Comparison of ENCODE assay signal across 7 cellular contexts in genomic region chr12:44763021-44763420, GRCh38.
"Had no signal": no experiment of that assay in that cellular context is flagged by ENCODE, and none has a peak within 500 bp of the region (broad histone marks: within the 10 kb centered on the region; RNA-seq: fewer than 3 reads in every experiment).

No MANE protein-coding gene starts in this region.

- ATAC-seq: K562 had no signal

- H3K27ac Mint-ChIP-seq: H9 had no signal

- H3K4me3 Mint-ChIP-seq: H9 had no signal

- H2AFZ ChIP-seq: GM23248 had no signal

- H3K4me3 ChIP-seq: GM23248, K562 had no signal

- DNase-seq: GM23248, GOT3, H9, HCEC 1CT, IMR-90, KG1 had no signal

- H3K9me3 Mint-ChIP-seq: H9 had no signal

- H3K27ac ChIP-seq: GM23248 had no signal

- H3K9ac ChIP-seq: GM23248 had no signal
